In the genomic region with DNA sequence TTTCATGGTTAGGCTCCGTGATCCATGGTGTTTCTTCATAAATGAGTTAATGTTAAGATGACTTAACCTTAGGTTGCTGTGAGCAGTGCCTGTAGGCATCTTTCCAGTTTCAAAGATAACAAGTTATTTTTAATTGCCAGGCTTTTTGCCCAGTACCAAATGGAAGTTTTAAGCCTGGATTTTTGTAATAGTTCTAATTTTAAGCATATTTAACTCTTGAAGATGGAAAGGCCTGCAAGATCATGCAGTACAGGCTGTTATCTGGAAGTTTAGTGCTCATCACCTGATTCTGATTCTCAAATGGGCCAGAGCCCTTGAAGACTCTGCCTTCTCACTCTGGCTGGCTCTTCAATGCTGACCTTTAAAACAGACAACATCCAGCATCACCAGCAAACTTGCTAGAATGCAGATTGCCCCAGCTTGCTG, we compare ENCODE assay signal across 11 cellular contexts.
DNase-seq lines count a peak whose midpoint lies in the region; ATAC-seq and TF ChIP-seq lines count a peak whose summit lies in the region.
"Had no signal": no experiment of that assay in that cellular context is flagged by ENCODE, and none has a peak within 500 bp of the region (broad histone marks: within the 10 kb centered on the region; RNA-seq: fewer than 3 reads in every experiment).

No MANE protein-coding gene starts in this region.

- intact Hi-C loops in CD8-positive, alpha-beta T cell (cut with DNase I, micrococcal nuclease) = loop anchor here (10.0 kb wide), 2 partner anchors 301 to 311 kb away; no protein-coding TSS in a partner anchor

- no peak for ATAC-seq in CD8-positive, alpha-beta T cell

- DNase-seq in CD8-positive, alpha-beta T cell = no peak
- peak; percentile 52 for DNase-seq in RPMI7951 (ENCODE audit: low read depth)
- peak; percentile 74 for DNase-seq in fibroblast of pulmonary artery (ENCODE audit: low read depth)
- DNase-seq in renal cortical epithelial cell (ENCODE audit: low read depth) = peak; percentile 49
- no peak for DNase-seq in GM19238 (ENCODE audit: insufficient read length, low spot score)
- no peak for DNase-seq in glomerular visceral epithelial cell (ENCODE audit: extremely low spot score)
- no peak for DNase-seq in COR-L47 (lab: John Stamatoyannopoulos, UW)
- no peak for DNase-seq in GM10266 (ENCODE audit: extremely low spot score)
- DNase-seq: activated CD8-positive, alpha-beta memory T cell treated with anti-CD3 and anti-CD28 coated beads, Interleukin-2, amount 50 U/mL, for 48 hours; lower lobe of right lung; stimulated activated naive CD4-positive, alpha-beta T cell had no signal

- no peaks in the 10 kb centered on the region for H3K27me3 ChIP-seq in CD8-positive, alpha-beta T cell (ENCODE audit: insufficient read depth, low read length)

- H3K4me1 Mint-ChIP-seq in CD8-positive, alpha-beta T cell (ENCODE audit: low read depth) = peaks cover 85% of the 10 kb centered on the region

- no peak overlapping the region for H3K4me3 ChIP-seq in CD8-positive, alpha-beta T cell (ENCODE audit: low read depth, low read length)
- H3K4me3 ChIP-seq in fibroblast of pulmonary artery (replicated peaks; ENCODE audit: low read depth, low read length) = no peak overlapping the region
- H3K4me3 ChIP-seq: lower lobe of right lung had no signal

- H3K27me3 Mint-ChIP-seq in CD8-positive, alpha-beta T cell (ENCODE audit: low read depth) = no peaks in the 10 kb centered on the region

- TF ChIP-seq CTCF in CD8-positive, alpha-beta T cell (IDR thresholded peaks at IDR 0.05) = no peak
- TF ChIP-seq CTCF in fibroblast of pulmonary artery (IDR thresholded peaks at IDR 0.05; ENCODE audit: low read length, missing control alignments) = no peak
- no peak for TF ChIP-seq CTCF in GM10266 (IDR thresholded peaks at IDR 0.05; ENCODE audit: control insufficient read depth, insufficient read depth, low read depth, missing control alignments)

- POLR2A ChIA-PET in CD8-positive, alpha-beta T cell (lab: Charles Lee) = interaction anchor here (1.1 kb wide), 1 partner anchor 29 kb away, joined by 4 read pairs; no protein-coding TSS in a partner anchor

- H3K4me1 ChIP-seq in CD8-positive, alpha-beta T cell (ENCODE audit: insufficient read depth, low read length) = peaks cover 75% of the 10 kb centered on the region

- H3K9me3 ChIP-seq in CD8-positive, alpha-beta T cell (ENCODE audit: low read length) = no peaks in the 10 kb centered on the region
- H3K9me3 ChIP-seq: lower lobe of right lung had no signal

- H3K36me3 Mint-ChIP-seq in CD8-positive, alpha-beta T cell = peaks cover 80% of the 10 kb centered on the region

- no peak overlapping the region for H3K27ac ChIP-seq in CD8-positive, alpha-beta T cell (ENCODE audit: low read depth, low read length)
- H3K27ac ChIP-seq: lower lobe of right lung had no signal

- H3K27ac Mint-ChIP-seq in CD8-positive, alpha-beta T cell = peak overlapping the region; percentile 78

- H3K9me3 Mint-ChIP-seq in CD8-positive, alpha-beta T cell = peaks cover 10% of the 10 kb centered on the region

- H3K36me3 ChIP-seq in CD8-positive, alpha-beta T cell (ENCODE audit: insufficient read depth, low read length) = peaks cover 10% of the 10 kb centered on the region

- CTCF ChIA-PET in CD8-positive, alpha-beta T cell (lab: Charles Lee) = interaction anchor here (0.7 to 2.0 kb wide), 3 partner anchors 34 to 310 kb away, joined by 3 to 6 read pairs (median 6); no protein-coding TSS in a partner anchor

- H3K4me3 Mint-ChIP-seq in CD8-positive, alpha-beta T cell = no peak overlapping the region

Comparison
In these comparisons a context has a peak if more than half of its experiments do, and no peak if none do; other contexts are left out.
1. DNase-seq: peak in RPMI7951 (single experiment), fibroblast of pulmonary artery (single experiment) and renal cortical epithelial cell (single experiment); none in CD8-positive, alpha-beta T cell (0 of 7), GM19238 (single experiment), glomerular visceral epithelial cell (single experiment), COR-L47 (single experiment) and GM10266 (single experiment).